In the genomic region with DNA sequence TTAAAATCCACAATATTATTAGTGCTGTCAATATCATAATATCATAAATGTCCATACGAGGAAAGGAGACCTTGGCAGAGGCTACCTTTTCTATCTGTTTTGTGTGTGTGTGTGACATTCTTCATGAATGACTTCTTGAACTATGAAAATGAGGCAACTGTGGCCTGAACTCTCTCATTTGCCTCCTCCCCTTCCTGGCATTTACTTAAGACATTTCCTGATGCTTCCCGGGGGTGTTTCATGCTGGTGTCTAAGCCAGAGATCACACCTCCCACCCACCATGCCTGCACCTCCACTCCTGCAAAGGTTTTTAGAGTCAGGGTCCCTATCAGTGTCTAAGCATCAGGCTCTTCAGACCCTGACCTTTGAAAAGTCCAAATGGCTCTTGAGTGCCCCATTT, we compare ENCODE assay signal across 19 cellular contexts.
DNase-seq lines count a peak whose midpoint lies in the region; ATAC-seq and TF ChIP-seq lines count a peak whose summit lies in the region.
"Had no signal": no experiment of that assay in that cellular context is flagged by ENCODE, and none has a peak within 500 bp of the region (broad histone marks: within the 10 kb centered on the region; RNA-seq: fewer than 3 reads in every experiment).

No MANE protein-coding gene starts in this region.

- WGBS in smooth muscle cell (ENCODE audit: low lambda C conversion rate): 42% methylated on average over 2 of the region's 2 CpGs

- H3F3A ChIP-seq in smooth muscle cell (ENCODE audit: low read depth): peaks cover 4% of the 10 kb centered on the region

- H3K79me2 ChIP-seq in smooth muscle cell (ENCODE audit: low read depth): peaks cover 22% of the 10 kb centered on the region

- H3K4me2 ChIP-seq in smooth muscle cell: no peak overlapping the region

- no peaks in the 10 kb centered on the region for H3K36me3 ChIP-seq in smooth muscle cell (ENCODE audit: low read depth)
- H3K36me3 ChIP-seq: Peyer's patch had no signal

- no peak overlapping the region for H3K9ac ChIP-seq in smooth muscle cell (ENCODE audit: low read depth)

- peaks cover 14% of the 10 kb centered on the region for H3K4me1 ChIP-seq in smooth muscle cell (ENCODE audit: low read depth)
- H3K4me1 ChIP-seq: Peyer's patch had no signal

- intact Hi-C loops in cardiac septum (cut with DNase I): no loop called here
- intact Hi-C loops in Right ventricle myocardium superior (cut with DNase I): no loop called here

- H3K27ac ChIP-seq in smooth muscle cell (ENCODE audit: low read depth): peak overlapping the region; percentile 28
- H3K27ac ChIP-seq: Peyer's patch had no signal

- peaks cover 35% of the 10 kb centered on the region for H4K20me1 ChIP-seq in smooth muscle cell (ENCODE audit: low read depth)

- TF ChIP-seq CTCF in cardiac fibroblast (IDR thresholded peaks at IDR 0.05; ENCODE audit: low read depth, low read length) (no peak), smooth muscle cell (IDR thresholded peaks at IDR 0.05; ENCODE audit: borderline replicate concordance, insufficient read depth, poor library complexity, severe bottlenecking) (no peak)

- no peak overlapping the region for H3K4me3 ChIP-seq in cardiac fibroblast (replicated peaks in 1 of 2; ENCODE audit: low read depth in 2 of 2, low read length in 2 of 2)
- no peak overlapping the region for H3K4me3 ChIP-seq in smooth muscle cell
- H3K4me3 ChIP-seq: GM12878, Peyer's patch had no signal

- no peaks in the 10 kb centered on the region for H3K27me3 ChIP-seq in smooth muscle cell (ENCODE audit: low read depth)
- H3K27me3 ChIP-seq: Peyer's patch had no signal

- H3K9me3 ChIP-seq in smooth muscle cell (replicated peaks; ENCODE audit: low read depth): no peaks in the 10 kb centered on the region
- H3K9me3 ChIP-seq: Peyer's patch had no signal

- DNase-seq in cardiac septum (ENCODE audit: low spot score) (peak; percentile 29), Right ventricle myocardium superior (no peak), cardiac fibroblast (ENCODE audit: low read depth in 2 of 2) (peak; percentile 48 to 67), kidney tubule cell (ENCODE audit: low spot score) (peak; percentile 46), smooth muscle cell (lab: John Stamatoyannopoulos, UW; ENCODE audit: unreplicated experiment) (no peak), AG08396 (ENCODE audit: low spot score) (no peak)
- DNase-seq: 8988T; CD4-positive, alpha-beta memory T cell; DMS153; GF-D8; MM.1S; NCI-H1092; NCI-H1436 treated with DMSO at 0.1 percent for 48 hours; NCI-H2029; NCI-H446; Peyer's patch had no signal

- no peak overlapping the region for H2AFZ ChIP-seq in smooth muscle cell (ENCODE audit: low read depth)

- ATAC-seq in Right ventricle myocardium superior (ENCODE audit: poor library complexity): no peak
- no peak for ATAC-seq in HG02642 (IDR thresholded peaks at IDR 0.05; ENCODE audit: poor library complexity, unreplicated experiment)
- no peak for ATAC-seq in esophagus mucosa
- ATAC-seq: GM12878 had no signal

Comparison
In these comparisons a context has a peak if more than half of its experiments do, and no peak if none do; other contexts are left out.
1. DNase-seq: peak in cardiac septum (single experiment), cardiac fibroblast (2 of 2) and kidney tubule cell (single experiment); none in Right ventricle myocardium superior (single experiment), smooth muscle cell (single experiment) and AG08396 (single experiment).